15 cellular contexts compared by ENCODE assay signal in the genomic region with DNA sequence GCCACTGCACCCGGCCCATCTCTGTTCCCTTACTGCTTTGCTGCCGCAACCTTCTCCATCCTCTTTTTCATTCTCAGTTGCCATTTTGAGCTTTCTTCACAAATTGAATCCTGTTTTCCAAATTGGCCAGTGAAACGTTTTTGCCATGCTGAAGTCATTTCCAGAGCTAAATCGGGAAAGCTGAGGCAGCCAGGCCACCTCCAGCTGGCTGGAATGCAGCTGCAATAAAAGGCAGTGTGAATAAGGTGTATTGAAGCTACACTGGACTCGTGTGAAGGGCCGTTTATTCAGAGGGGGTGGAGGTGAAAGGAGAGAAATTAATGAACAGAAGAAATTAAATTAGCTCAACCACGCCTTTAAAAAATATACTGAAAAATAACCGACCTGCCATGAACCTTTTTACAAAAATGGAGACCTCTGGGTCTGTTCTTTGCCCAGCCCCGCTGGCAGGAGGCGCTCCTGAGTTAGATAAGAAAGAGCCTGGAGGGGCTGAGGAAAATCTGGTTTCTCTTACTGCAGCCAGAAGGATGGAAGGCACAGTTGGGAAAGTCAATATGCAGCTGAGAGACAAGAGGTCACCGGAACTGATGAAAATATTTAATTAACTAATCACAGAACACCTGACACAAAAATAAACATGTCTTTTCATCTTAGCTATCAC.
DNase-seq lines count a peak whose midpoint lies in the region; ATAC-seq and TF ChIP-seq lines count a peak whose summit lies in the region.
"Had no signal": no experiment of that assay in that cellular context is flagged by ENCODE, and none has a peak within 500 bp of the region (broad histone marks: within the 10 kb centered on the region; RNA-seq: fewer than 3 reads in every experiment).

No MANE protein-coding gene starts in this region.

- no peak overlapping the region for H3K27ac ChIP-seq in C4-2B
- H3K27ac ChIP-seq: gastrocnemius medialis, right atrium auricular region had no signal

- no peaks in the 10 kb centered on the region for H3K36me3 Mint-ChIP-seq in HFFc6 (ENCODE audit: low read depth)
- peaks cover 6% of the 10 kb centered on the region for H3K36me3 Mint-ChIP-seq in stimulated activated effector memory CD8-positive, alpha-beta T cell treated with anti-CD3 and anti-CD28 coated beads, Interleukin-12 subunit alpha, Interleukin-12 subunit beta, amount 100 ng/mL, for 72 hours

- no peaks in the 10 kb centered on the region for H3K9me3 Mint-ChIP-seq in HFFc6
- peaks cover 4% of the 10 kb centered on the region for H3K9me3 Mint-ChIP-seq in stimulated activated effector memory CD8-positive, alpha-beta T cell treated with anti-CD3 and anti-CD28 coated beads, Interleukin-12 subunit alpha, Interleukin-12 subunit beta, amount 100 ng/mL, for 72 hours
- H3K9me3 Mint-ChIP-seq: CD8-positive, alpha-beta T cell had no signal

- no peak overlapping the region for H3K4me3 Mint-ChIP-seq in HFFc6
- H3K4me3 Mint-ChIP-seq in stimulated activated effector memory CD8-positive, alpha-beta T cell treated with anti-CD3 and anti-CD28 coated beads, Interleukin-12 subunit alpha, Interleukin-12 subunit beta, amount 100 ng/mL, for 72 hours: no peak overlapping the region
- H3K4me3 Mint-ChIP-seq: activated B cell treated with CpG ODN at 0.5 μM for 24 hours; CD8-positive, alpha-beta T cell; stimulated activated naive CD8-positive, alpha-beta T cell treated with anti-CD3 and anti-CD28 coated beads, Interleukin-15, amount 100 ng/mL, for 72 hours had no signal

- in situ Hi-C loops in astrocyte of the spinal cord (cut with HindIII; ENCODE audit: low sequenced_read_pairs): no loop called here

- ATAC-seq in stimulated activated effector memory CD8-positive, alpha-beta T cell treated with anti-CD3 and anti-CD28 coated beads, Interleukin-12 subunit alpha, Interleukin-12 subunit beta, amount 100 ng/mL, for 72 hours: no peak
- ATAC-seq: CD8-positive, alpha-beta T cell; gastrocnemius medialis; stimulated activated naive CD8-positive, alpha-beta T cell treated with anti-CD3 and anti-CD28 coated beads, Interleukin-15, amount 100 ng/mL, for 72 hours had no signal

- TF ChIP-seq CTCF in C4-2B (conservative IDR thresholded peaks at IDR 0.05) (peak; percentile 12; the same call in 1 of the 2 replicates), HFFc6 (IDR thresholded peaks at IDR 0.05) (peak; percentile 79), astrocyte of the spinal cord (IDR thresholded peaks at IDR 0.05; ENCODE audit: low read depth, low read length) (peak; percentile 28)

- DNase-seq in HFFc6: no peak
- DNase-seq in astrocyte of the spinal cord (ENCODE audit: low read depth, low spot score): no peak
- peak; percentile 58 for DNase-seq in islet precursor cell
- DNase-seq in SW 1271 (lab: John Stamatoyannopoulos, UW): no peak
- DNase-seq in stimulated activated effector memory CD8-positive, alpha-beta T cell treated with anti-CD3 and anti-CD28 coated beads, Interleukin-12 subunit alpha, Interleukin-12 subunit beta, amount 100 ng/mL, for 72 hours (ENCODE audit: low spot score in 2 of 2): no peak
- no peak for DNase-seq in HuH-7.5 (ENCODE audit: low spot score)
- no peak for DNase-seq in activated effector memory CD4-positive, alpha-beta T cell treated with anti-CD3 and anti-CD28 coated beads, Interleukin-2, amount 50 U/mL, for 16 hours
- DNase-seq: activated B cell treated with CpG ODN at 0.5 μM for 24 hours; activated CD8-positive, alpha-beta memory T cell treated with anti-CD3 and anti-CD28 coated beads, Interleukin-2, amount 50 U/mL, for 4 hours; CD8-positive, alpha-beta T cell; gastrocnemius medialis; NCI-H510A; stimulated activated naive CD8-positive, alpha-beta T cell treated with anti-CD3 and anti-CD28 coated beads, Interleukin-15, amount 100 ng/mL, for 72 hours had no signal

- no peak overlapping the region for H3K4me3 ChIP-seq in astrocyte of the spinal cord (ENCODE audit: low read depth, low read length)
- H3K4me3 ChIP-seq: gastrocnemius medialis, right atrium auricular region had no signal

- H3K4me1 Mint-ChIP-seq in HFFc6 (ENCODE audit: low read depth): peaks cover 27% of the 10 kb centered on the region
- H3K4me1 Mint-ChIP-seq in stimulated activated effector memory CD8-positive, alpha-beta T cell treated with anti-CD3 and anti-CD28 coated beads, Interleukin-12 subunit alpha, Interleukin-12 subunit beta, amount 100 ng/mL, for 72 hours: peaks cover 9% of the 10 kb centered on the region

- peaks cover 3% of the 10 kb centered on the region; the same call in 1 of the 2 replicates for H3K27me3 Mint-ChIP-seq in HFFc6 (ENCODE audit: insufficient read depth)
- H3K27me3 Mint-ChIP-seq: activated B cell treated with CpG ODN at 0.5 μM for 24 hours; stimulated activated naive CD8-positive, alpha-beta T cell treated with anti-CD3 and anti-CD28 coated beads, Interleukin-15, amount 100 ng/mL, for 72 hours had no signal

- H3K27ac Mint-ChIP-seq in HFFc6: no peak overlapping the region; the same call in 1 of the 2 replicates
- no peak overlapping the region for H3K27ac Mint-ChIP-seq in stimulated activated effector memory CD8-positive, alpha-beta T cell treated with anti-CD3 and anti-CD28 coated beads, Interleukin-12 subunit alpha, Interleukin-12 subunit beta, amount 100 ng/mL, for 72 hours
- H3K27ac Mint-ChIP-seq: activated B cell treated with CpG ODN at 0.5 μM for 24 hours; CD8-positive, alpha-beta T cell; stimulated activated naive CD8-positive, alpha-beta T cell treated with anti-CD3 and anti-CD28 coated beads, Interleukin-15, amount 100 ng/mL, for 72 hours had no signal

Comparison
In these comparisons a context has a peak if more than half of its experiments do, and no peak if none do; other contexts are left out.
1. CTCF ChIP-seq: peak in every context shown above with its lines; median percentile 79 in HFFc6; 28 in astrocyte of the spinal cord; 12 in C4-2B.